ENCODE assay signal across 1 cellular context in genomic region chr3:9852528-9852927, GRCh38.
TF ChIP-seq lines count a peak whose summit lies in the region.

No MANE protein-coding gene starts in this region.

TF ChIP-seq in K562, 482 proteins besides CTCF, POLR2A, EP300 and RAD21:
- no peak for TF ChIP-seq ZNF134 (CRISPR knock-in tag; conservative IDR thresholded peaks at IDR 0.05)
- no peak for TF ChIP-seq KDM5B (IDR thresholded peaks at IDR 0.05; ENCODE audit: insufficient replicate concordance, low read depth, low read length)
- TF ChIP-seq FOXJ3 (CRISPR knock-in tag; IDR thresholded peaks at IDR 0.05) = no peak
- TF ChIP-seq RNF219 (CRISPR knock-in tag; IDR thresholded peaks at IDR 0.05) = no peak
- TF ChIP-seq ZSCAN29 (IDR thresholded peaks at IDR 0.05) = no peak
- TF ChIP-seq BCL6 (CRISPR knock-in tag; IDR thresholded peaks at IDR 0.05) = no peak
- no peak for TF ChIP-seq SP1 (CRISPR knock-in tag; IDR thresholded peaks at IDR 0.05)
- TF ChIP-seq PHF21A (IDR thresholded peaks at IDR 0.05; ENCODE audit: borderline replicate concordance, low read depth) = no peak
- no peak for TF ChIP-seq CHD1 (IDR thresholded peaks at IDR 0.05; ENCODE audit: low read length)
- no peak for TF ChIP-seq GMEB1 (CRISPR knock-in tag; IDR thresholded peaks at IDR 0.05)
- no peak for TF ChIP-seq ZNF77 (CRISPR knock-in tag; IDR thresholded peaks at IDR 0.05)
- TF ChIP-seq PTRF (tag; IDR thresholded peaks at IDR 0.05) = no peak
- TF ChIP-seq MCM2 (IDR thresholded peaks at IDR 0.05; ENCODE audit: low read depth) = no peak
- TF ChIP-seq RHOXF2B (CRISPR knock-in tag; conservative IDR thresholded peaks at IDR 0.05) = no peak
- TF ChIP-seq SNRNP70 (optimal IDR thresholded peaks at IDR 0.05; ENCODE audit: low read depth, low read length) = no peak
- no peak for TF ChIP-seq PRPF4 (IDR thresholded peaks at IDR 0.05; ENCODE audit: insufficient read depth, low read depth, low read length, poor library complexity, severe bottlenecking)
- no peak for TF ChIP-seq ZNF518B (CRISPR knock-in tag; IDR thresholded peaks at IDR 0.05)
